In genomic region chr7:98472391-98473002, GRCh38 we compare ENCODE assay signal across 20 cellular contexts.
"Had no signal": no experiment of that assay in that cellular context is flagged by ENCODE, and none has a peak within 500 bp of the region (broad histone marks: within the 10 kb centered on the region; RNA-seq: fewer than 3 reads in every experiment).

No MANE protein-coding gene starts in this region.

- H3K9me3 ChIP-seq: neutrophil, pancreas, testis had no signal

- ATAC-seq: activated CD4-positive, alpha-beta T cell treated with anti-CD3 and anti-CD28 coated beads for 36 hours; gastroesophageal sphincter; heart right ventricle; naive thymus-derived CD8-positive, alpha-beta T cell; pancreas; stimulated activated memory B cell treated with anti-CD40 and anti-IgM and Interleukin-4, amounts not matched to agents 10 μg/mL and 1 μg/mL and 100 μg/mL, for 72 hours; WTC11 had no signal

- H3K4me3 ChIP-seq: esophagus muscularis mucosa, gastroesophageal sphincter, heart right ventricle, pancreas, spleen, testis had no signal

- DNase-seq: activated CD4-positive, alpha-beta T cell treated with anti-CD3 and anti-CD28 coated beads for 36 hours; activated CD4-positive, alpha-beta T cell treated with anti-CD3 and anti-CD28 coated beads, Interleukin-2, amount 50 U/mL, for 48 hours; activated gamma-delta T cell; cerebellar nuclear complex; effector memory CD4-positive, alpha-beta T cell; heart right ventricle; immature natural killer cell; kidney glomerular epithelial cell; naive thymus-derived CD8-positive, alpha-beta T cell; pancreas; spleen; stimulated activated CD4-positive, alpha-beta T cell treated with anti-CD3 and anti-CD28 coated beads, Interleukin-4, amount 100 ng/mL, for 4 hours; testis had no signal

- H3K36me3 ChIP-seq: esophagus muscularis mucosa, gastroesophageal sphincter, heart right ventricle, neutrophil, pancreas, spleen had no signal

- FAIRE-seq: bronchial epithelial cell, endothelial cell of umbilical vein, pancreas had no signal

- H3K27me3 ChIP-seq: pancreas, testis had no signal

- H3K4me1 ChIP-seq: pancreas, testis had no signal

- H3K27ac ChIP-seq: esophagus muscularis mucosa, gastroesophageal sphincter, heart right ventricle, neutrophil, pancreas, spleen, testis had no signal
